In the genomic region with DNA sequence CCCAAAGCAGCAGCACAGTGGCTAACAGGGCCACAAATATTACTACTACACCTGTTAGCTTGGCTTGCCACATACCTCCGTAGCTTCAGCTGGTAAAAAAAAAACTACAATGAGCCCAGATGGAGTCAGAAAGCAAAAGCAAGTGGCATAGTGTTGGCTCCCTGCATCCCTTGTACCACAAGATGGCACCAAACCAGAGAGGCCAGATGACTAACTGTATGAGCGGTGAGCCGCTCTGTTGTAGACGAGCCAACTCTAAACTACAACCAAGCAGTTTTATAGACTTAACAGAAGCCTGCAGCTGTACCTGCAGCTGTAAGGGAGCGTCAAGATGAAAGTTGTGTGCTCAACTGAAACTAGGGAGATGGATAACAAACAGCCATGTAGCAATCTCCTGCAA, we compare ENCODE assay signal across 1 cellular context.
TF ChIP-seq lines count a peak whose summit lies in the region.

No MANE protein-coding gene starts in this region.

TF ChIP-seq in GM12878, 131 proteins besides CTCF, POLR2A, EP300 and RAD21 (continued from another document):
- TF ChIP-seq, protein P1, sequence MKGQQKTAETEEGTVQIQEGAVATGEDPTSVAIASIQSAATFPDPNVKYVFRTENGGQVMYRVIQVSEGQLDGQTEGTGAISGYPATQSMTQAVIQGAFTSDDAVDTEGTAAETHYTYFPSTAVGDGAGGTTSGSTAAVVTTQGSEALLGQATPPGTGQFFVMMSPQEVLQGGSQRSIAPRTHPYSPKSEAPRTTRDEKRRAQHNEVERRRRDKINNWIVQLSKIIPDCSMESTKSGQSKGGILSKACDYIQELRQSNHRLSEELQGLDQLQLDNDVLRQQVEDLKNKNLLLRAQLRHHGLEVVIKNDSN (IDR thresholded peaks at IDR 0.05; ENCODE audit: borderline replicate concordance, extremely low read length, insufficient read depth, low read depth, low read length) = no peak
- TF ChIP-seq, protein P2, sequence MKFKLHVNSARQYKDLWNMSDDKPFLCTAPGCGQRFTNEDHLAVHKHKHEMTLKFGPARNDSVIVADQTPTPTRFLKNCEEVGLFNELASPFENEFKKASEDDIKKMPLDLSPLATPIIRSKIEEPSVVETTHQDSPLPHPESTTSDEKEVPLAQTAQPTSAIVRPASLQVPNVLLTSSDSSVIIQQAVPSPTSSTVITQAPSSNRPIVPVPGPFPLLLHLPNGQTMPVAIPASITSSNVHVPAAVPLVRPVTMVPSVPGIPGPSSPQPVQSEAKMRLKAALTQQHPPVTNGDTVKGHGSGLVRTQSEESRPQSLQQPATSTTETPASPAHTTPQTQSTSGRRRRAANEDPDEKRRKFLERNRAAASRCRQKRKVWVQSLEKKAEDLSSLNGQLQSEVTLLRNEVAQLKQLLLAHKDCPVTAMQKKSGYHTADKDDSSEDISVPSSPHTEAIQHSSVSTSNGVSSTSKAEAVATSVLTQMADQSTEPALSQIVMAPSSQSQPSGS (IDR thresholded peaks at IDR 0.05; ENCODE audit: low read length) = no peak
- TF ChIP-seq, protein P3, sequence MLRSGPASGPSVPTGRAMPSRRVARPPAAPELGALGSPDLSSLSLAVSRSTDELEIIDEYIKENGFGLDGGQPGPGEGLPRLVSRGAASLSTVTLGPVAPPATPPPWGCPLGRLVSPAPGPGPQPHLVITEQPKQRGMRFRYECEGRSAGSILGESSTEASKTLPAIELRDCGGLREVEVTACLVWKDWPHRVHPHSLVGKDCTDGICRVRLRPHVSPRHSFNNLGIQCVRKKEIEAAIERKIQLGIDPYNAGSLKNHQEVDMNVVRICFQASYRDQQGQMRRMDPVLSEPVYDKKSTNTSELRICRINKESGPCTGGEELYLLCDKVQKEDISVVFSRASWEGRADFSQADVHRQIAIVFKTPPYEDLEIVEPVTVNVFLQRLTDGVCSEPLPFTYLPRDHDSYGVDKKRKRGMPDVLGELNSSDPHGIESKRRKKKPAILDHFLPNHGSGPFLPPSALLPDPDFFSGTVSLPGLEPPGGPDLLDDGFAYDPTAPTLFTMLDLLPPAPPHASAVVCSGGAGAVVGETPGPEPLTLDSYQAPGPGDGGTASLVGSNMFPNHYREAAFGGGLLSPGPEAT (IDR thresholded peaks at IDR 0.05; ENCODE audit: low read depth) = no peak
